8 cellular contexts compared by ENCODE assay signal in the genomic region with DNA sequence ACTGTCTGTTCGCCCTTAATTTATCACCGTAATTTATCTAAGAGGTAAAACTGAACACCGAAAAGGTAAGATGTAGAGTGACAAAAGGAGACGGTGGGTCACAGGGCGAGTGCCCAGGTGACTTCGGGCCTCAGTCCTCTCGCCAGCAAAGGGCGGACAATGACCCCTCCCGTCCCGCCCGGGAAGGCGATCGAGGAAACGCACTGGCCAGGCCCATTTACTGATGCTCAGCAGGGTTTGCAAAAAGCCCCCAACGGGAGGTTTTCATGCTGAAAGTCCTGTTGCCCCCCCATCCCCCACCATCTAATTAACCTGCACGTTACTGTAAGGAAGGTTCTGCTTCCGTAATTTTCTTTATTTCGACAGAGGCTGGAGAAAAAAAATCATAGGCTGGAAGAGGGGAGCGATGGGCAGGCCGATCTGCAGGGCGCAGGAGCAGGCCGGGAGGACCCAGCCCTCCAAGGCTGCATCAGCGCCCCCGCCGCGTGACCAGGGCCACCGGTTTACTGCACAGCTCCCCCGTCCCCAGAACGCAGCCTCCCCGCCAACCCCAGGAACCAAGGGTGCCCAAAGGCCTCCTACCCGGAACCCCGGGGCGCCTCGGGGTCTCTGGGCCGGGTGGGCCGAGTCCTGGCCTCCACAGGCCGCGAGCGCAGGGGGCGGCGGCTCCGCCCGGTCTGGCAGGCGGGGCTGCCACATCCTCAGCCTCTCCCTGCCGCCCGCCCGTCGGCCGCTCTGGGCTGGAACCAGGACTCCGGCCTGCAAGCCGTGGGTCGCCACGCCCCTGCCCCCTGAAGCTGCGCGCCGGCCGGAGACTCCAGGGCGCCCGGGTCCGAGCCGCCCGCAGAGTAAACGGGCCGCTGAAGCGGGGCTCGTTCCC. TPM values are rescaled to one million over a fixed set of nuclear protein-coding genes. Genes with fewer than 3 reads are reported as not detected.
A peak's percentile ranks its signal among the peaks of the same experiment; 100 is the strongest.
DNase-seq lines count a peak whose midpoint lies in the region; ATAC-seq, FAIRE-seq and TF ChIP-seq lines count a peak whose summit lies in the region.

No MANE protein-coding gene starts in this region.

- peaks cover 18% of the 10 kb centered on the region for H3K27me3 Mint-ChIP-seq in WTC11 (ENCODE audit: low read depth)

- FAIRE-seq in small intestine (lab: Jason Lieb, UNC): no peak

- ATAC-seq in GM21825 (IDR thresholded peaks at IDR 0.05; ENCODE audit: unreplicated experiment) (peak; percentile 28), WTC11 (peak; percentile 13)

- POLR2A ChIA-PET in WTC11 (lab: Charles Lee): interaction anchor here (1.4 to 1.5 kb wide), 3 partner anchors 16 to 31 kb away, joined by 3 to 4 read pairs (median 4); no protein-coding TSS in a partner anchor

- TF ChIP-seq CTCF in DOHH2 (IDR thresholded peaks at IDR 0.05; ENCODE audit: low read depth, low read length, poor library complexity, severe bottlenecking) (peak; percentile 27), WTC11 (IDR thresholded peaks at IDR 0.05) (no peak)

- H3K79me2 ChIP-seq in DOHH2 (ENCODE audit: control insufficient read depth, low read length) (peaks cover 27% of the 10 kb centered on the region), Karpas-422 (ENCODE audit: low read length) (peaks cover 48% of the 10 kb centered on the region)

- H3K9me2 ChIP-seq in DOHH2 (replicated peaks; ENCODE audit: control insufficient read depth, low read length) (no peaks in the 10 kb centered on the region), Karpas-422 (replicated peaks; ENCODE audit: insufficient read depth, low read length) (no peaks in the 10 kb centered on the region)

- peak overlapping the region; percentile 65 for H3K4me2 ChIP-seq in DOHH2 (ENCODE audit: low read length)
- H3K4me2 ChIP-seq in Karpas-422 (ENCODE audit: low read depth, low read length, poor library complexity, severe bottlenecking): peak overlapping the region; percentile 67

- DNase-seq in Karpas-422: peak; percentile 54
- DNase-seq in WTC11 (ENCODE audit: low spot score): peak; percentile 59
- peak in 56 of 61 donors; percentile 7 to 75 (median 50) for DNase-seq in caudate nucleus (lab: John Stamatoyannopoulos, UW)
- DNase-seq in iris pigment epithelial cell (ENCODE audit: low read depth): peak; percentile 67
- DNase-seq in small intestine: no peak
- no peak for DNase-seq in NCI-H2029 treated with DMSO at 0.1 percent for 48 hours (lab: John Stamatoyannopoulos, UW)

- H3K4me3 Mint-ChIP-seq in WTC11: peak overlapping the region; percentile 81

- H3K27ac Mint-ChIP-seq in WTC11: no peak overlapping the region

- H3K27me3 ChIP-seq in DOHH2 (ENCODE audit: control insufficient read depth, low read length) (peaks cover 26% of the 10 kb centered on the region), Karpas-422 (ENCODE audit: low read length) (no peaks in the 10 kb centered on the region), small intestine (ENCODE audit: control insufficient read depth in 2 of 2, insufficient read depth in 2 of 2, low read length in 2 of 2) (no peaks in the 10 kb centered on the region)

- H3K36me3 Mint-ChIP-seq in WTC11: no peaks in the 10 kb centered on the region

- peaks cover 43% of the 10 kb centered on the region for H3K4me1 Mint-ChIP-seq in WTC11

- H3K4me1 ChIP-seq in DOHH2 (ENCODE audit: control insufficient read depth, low read length) (peaks cover 11% of the 10 kb centered on the region), Karpas-422 (ENCODE audit: low read length) (peaks cover 31% of the 10 kb centered on the region), small intestine (ENCODE audit: control insufficient read depth in 2 of 2, insufficient read depth in 1 of 2, low read depth in 1 of 2, low read length in 1 of 2) (peaks cover 2 to 5% of the 10 kb centered on the region in 2 donors)

- 2 to 7% (median 4%) methylated on average over 59 to 66 of the region's 66 CpGs for WGBS in small intestine, 3 donors

- H3F3A ChIP-seq in DOHH2 (ENCODE audit: control insufficient read depth, insufficient read depth): no peaks in the 10 kb centered on the region; the same call in 1 of the 2 replicates

- CTCF ChIA-PET in WTC11 (lab: Charles Lee): interaction anchor here (0.6 to 3.4 kb wide), 21 partner anchors 10 to 423 kb away, joined by 3 to 17 read pairs (median 5); a partner anchor contains a TSS

- H3K9ac ChIP-seq in Karpas-422 (ENCODE audit: low read length): peak overlapping the region; percentile 75

- H3K4me3 ChIP-seq in DOHH2 (ENCODE audit: low read length): peak overlapping the region; percentile 83
- H3K4me3 ChIP-seq in Karpas-422 (ENCODE audit: low read length): peak overlapping the region; percentile 75
- peak overlapping the region; percentile 65 to 99 for H3K4me3 ChIP-seq in small intestine (ENCODE audit: low read depth in 1 of 2, low read length in 2 of 2)

- H4K20me1 ChIP-seq in DOHH2 (ENCODE audit: control insufficient read depth, insufficient read depth, low read depth, low read length): no peaks in the 10 kb centered on the region
- H4K20me1 ChIP-seq in Karpas-422 (ENCODE audit: insufficient read depth, low read depth, low read length): no peaks in the 10 kb centered on the region

- H3K36me3 ChIP-seq in DOHH2 (ENCODE audit: control insufficient read depth, low read length) (no peaks in the 10 kb centered on the region), Karpas-422 (ENCODE audit: insufficient read depth, low read length) (no peaks in the 10 kb centered on the region), small intestine (ENCODE audit: control insufficient read depth in 2 of 2, insufficient read depth in 2 of 2, low read length in 2 of 2) (peaks cover 0 to 2% of the 10 kb centered on the region in 2 donors)

- no peak overlapping the region for H3K27ac ChIP-seq in DOHH2 (ENCODE audit: low read depth, low read length)
- no peak overlapping the region; the same call in 1 of the 2 replicates for H3K27ac ChIP-seq in Karpas-422 (ENCODE audit: low read length)
- peak overlapping the region; percentile 73 for H3K27ac ChIP-seq in caudate nucleus (ENCODE audit: low read depth, low read length)
- H3K27ac ChIP-seq in small intestine (ENCODE audit: low read depth in 1 of 2, low read length in 1 of 2): peak overlapping the region; percentile 82 to 91

- H3K9me3 ChIP-seq in DOHH2 (ENCODE audit: control insufficient read depth, insufficient read depth, low read length) (no peaks in the 10 kb centered on the region), Karpas-422 (ENCODE audit: low read length) (no peaks in the 10 kb centered on the region), small intestine (ENCODE audit: control insufficient read depth, low read depth) (no peaks in the 10 kb centered on the region)

- no peak overlapping the region for H2AFZ ChIP-seq in Karpas-422 (ENCODE audit: low read length)

- no peaks in the 10 kb centered on the region for H3K9me3 Mint-ChIP-seq in WTC11

TF ChIP-seq in WTC11, 78 proteins besides CTCF, POLR2A, EP300 and RAD21:
- TF ChIP-seq, protein P1, sequence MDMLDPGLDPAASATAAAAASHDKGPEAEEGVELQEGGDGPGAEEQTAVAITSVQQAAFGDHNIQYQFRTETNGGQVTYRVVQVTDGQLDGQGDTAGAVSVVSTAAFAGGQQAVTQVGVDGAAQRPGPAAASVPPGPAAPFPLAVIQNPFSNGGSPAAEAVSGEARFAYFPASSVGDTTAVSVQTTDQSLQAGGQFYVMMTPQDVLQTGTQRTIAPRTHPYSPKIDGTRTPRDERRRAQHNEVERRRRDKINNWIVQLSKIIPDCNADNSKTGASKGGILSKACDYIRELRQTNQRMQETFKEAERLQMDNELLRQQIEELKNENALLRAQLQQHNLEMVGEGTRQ (CRISPR knock-in tag; IDR thresholded peaks at IDR 0.05): peak; percentile 29; the same call in 1 of the 2 replicates
- TF ChIP-seq ESRRA (CRISPR knock-in tag; IDR thresholded peaks at IDR 0.05; ENCODE audit: borderline replicate concordance): 0 out of 2 replicates have a peak, but pooled peaks have one; percentile 57
- TF ChIP-seq ZNF263 (CRISPR knock-in tag; IDR thresholded peaks at IDR 0.05; ENCODE audit: low read depth): no peak
- TF ChIP-seq, protein P2, sequence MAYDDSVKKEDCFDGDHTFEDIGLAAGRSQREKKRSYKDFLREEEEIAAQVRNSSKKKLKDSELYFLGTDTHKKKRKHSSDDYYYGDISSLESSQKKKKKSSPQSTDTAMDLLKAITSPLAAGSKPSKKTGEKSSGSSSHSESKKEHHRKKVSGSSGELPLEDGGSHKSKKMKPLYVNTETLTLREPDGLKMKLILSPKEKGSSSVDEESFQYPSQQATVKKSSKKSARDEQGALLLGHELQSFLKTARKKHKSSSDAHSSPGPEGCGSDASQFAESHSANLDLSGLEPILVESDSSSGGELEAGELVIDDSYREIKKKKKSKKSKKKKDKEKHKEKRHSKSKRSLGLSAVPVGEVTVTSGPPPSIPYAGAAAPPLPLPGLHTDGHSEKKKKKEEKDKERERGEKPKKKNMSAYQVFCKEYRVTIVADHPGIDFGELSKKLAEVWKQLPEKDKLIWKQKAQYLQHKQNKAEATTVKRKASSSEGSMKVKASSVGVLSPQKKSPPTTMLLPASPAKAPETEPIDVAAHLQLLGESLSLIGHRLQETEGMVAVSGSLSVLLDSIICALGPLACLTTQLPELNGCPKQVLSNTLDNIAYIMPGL (CRISPR knock-in tag; IDR thresholded peaks at IDR 0.05): 0 out of 2 replicates have a peak, but pooled peaks have one; percentile 14
- TF ChIP-seq KAT7 (CRISPR knock-in tag; IDR thresholded peaks at IDR 0.05; ENCODE audit: borderline replicate concordance): 0 out of 2 replicates have a peak, but pooled peaks have one; percentile 21

RNA-seq across cellular contexts. Expression of a gene that starts 0.6 kb away (rescaled TPM):
- 64.8 and 98.4 TPM in 2 replicates for total RNA-seq in Karpas-422 (2014; rRNA removed; shearing (Covaris generic); ENCODE audit: low replicate concordance)
- total RNA-seq in WTC11 (2021): 96.1 to 117 TPM (median 97.4 TPM) in 3 replicates
- polyA plus RNA-seq in small intestine: 1,000 to 10,000 TPM in 1 of 3 donors, 100 to 1,000 TPM in 2; 247 to 1,393 (median 653) TPM

RNA-seq across cellular contexts. Expression of a gene that starts 31.7 kb away (rescaled TPM):
- total RNA-seq in Karpas-422 (2014; rRNA removed; shearing (Covaris generic); ENCODE audit: low replicate concordance): not detected in 2 replicates
- total RNA-seq in WTC11 (2021): 30.8 to 57.7 TPM (median 31.0 TPM) in 3 replicates
- under 1 TPM in 1 of 3 donors, not detected in 2; 0.06 TPM for polyA plus RNA-seq in small intestine

RNA-seq across cellular contexts. Expression of a gene that starts 43.5 kb away (rescaled TPM):
- total RNA-seq in Karpas-422 (2014; rRNA removed; shearing (Covaris generic); ENCODE audit: low replicate concordance): 57.2 and 73.3 TPM in 2 replicates
- total RNA-seq in WTC11 (2021): 33.2 to 42.4 TPM (median 41.1 TPM) in 3 replicates
- polyA plus RNA-seq in small intestine: 10 to 100 TPM; 17.2 to 36.5 (median 33.5) TPM

Comparison
In these comparisons a context has a peak if more than half of its experiments do, and no peak if none do; other contexts are left out.
1. H3K27ac ChIP-seq: peak in caudate nucleus (single experiment) and small intestine (2 of 2); none in DOHH2 (single experiment) and Karpas-422 (single experiment).
2. DNase-seq: peak in Karpas-422 (single experiment), WTC11 (single experiment), caudate nucleus (56 of 61) and iris pigment epithelial cell (single experiment); none in small intestine (single experiment) and NCI-H2029 treated with DMSO at 0.1 percent for 48 hours (single experiment).
3. RNA of a gene that starts 31.7 kb away (total RNA-seq): 30.8 to 57.7 TPM in WTC11; not detected in Karpas-422; every median in the first group is over 10 times any median in the second.
4. Peak in every context shown above with its lines, with median percentiles within 50 percentile points of each other: H3K4me3 ChIP-seq.